In genomic region chr3:61698278-61699072, GRCh38 we compare ENCODE assay signal across 1 cellular context.
TF ChIP-seq lines count a peak whose summit lies in the region.

No MANE protein-coding gene starts in this region.

TF ChIP-seq in HepG2, 621 proteins besides CTCF, POLR2A, EP300 and RAD21:
- TF ChIP-seq, protein P1, sequence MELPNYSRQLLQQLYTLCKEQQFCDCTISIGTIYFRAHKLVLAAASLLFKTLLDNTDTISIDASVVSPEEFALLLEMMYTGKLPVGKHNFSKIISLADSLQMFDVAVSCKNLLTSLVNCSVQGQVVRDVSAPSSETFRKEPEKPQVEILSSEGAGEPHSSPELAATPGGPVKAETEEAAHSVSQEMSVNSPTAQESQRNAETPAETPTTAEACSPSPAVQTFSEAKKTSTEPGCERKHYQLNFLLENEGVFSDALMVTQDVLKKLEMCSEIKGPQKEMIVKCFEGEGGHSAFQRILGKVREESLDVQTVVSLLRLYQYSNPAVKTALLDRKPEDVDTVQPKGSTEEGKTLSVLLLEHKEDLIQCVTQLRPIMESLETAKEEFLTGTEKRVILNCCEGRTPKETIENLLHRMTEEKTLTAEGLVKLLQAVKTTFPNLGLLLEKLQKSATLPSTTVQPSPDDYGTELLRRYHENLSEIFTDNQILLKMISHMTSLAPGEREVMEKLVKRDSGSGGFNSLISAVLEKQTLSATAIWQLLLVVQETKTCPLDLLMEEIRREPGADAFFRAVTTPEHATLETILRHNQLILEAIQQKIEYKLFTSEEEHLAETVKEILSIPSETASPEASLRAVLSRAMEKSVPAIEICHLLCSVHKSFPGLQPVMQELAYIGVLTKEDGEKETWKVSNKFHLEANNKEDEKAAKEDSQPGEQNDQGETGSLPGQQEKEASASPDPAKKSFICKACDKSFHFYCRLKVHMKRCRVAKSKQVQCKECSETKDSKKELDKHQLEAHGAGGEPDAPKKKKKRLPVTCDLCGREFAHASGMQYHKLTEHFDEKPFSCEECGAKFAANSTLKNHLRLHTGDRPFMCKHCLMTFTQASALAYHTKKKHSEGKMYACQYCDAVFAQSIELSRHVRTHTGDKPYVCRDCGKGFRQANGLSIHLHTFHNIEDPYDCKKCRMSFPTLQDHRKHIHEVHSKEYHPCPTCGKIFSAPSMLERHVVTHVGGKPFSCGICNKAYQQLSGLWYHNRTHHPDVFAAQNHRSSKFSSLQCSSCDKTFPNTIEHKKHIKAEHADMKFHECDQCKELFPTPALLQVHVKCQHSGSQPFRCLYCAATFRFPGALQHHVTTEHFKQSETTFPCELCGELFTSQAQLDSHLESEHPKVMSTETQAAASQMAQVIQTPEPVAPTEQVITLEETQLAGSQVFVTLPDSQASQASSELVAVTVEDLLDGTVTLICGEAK (IDR thresholded peaks at IDR 0.05), result 0 out of 2 replicates have a peak, but pooled peaks have one; percentile 13
- TF ChIP-seq, protein P1 (CRISPR knock-in tag; IDR thresholded peaks at IDR 0.05), result peak; percentile 57; the same call in 1 of the 2 replicates
